ENCODE assay signal across 9 cellular contexts in genomic region chr2:85706604-85707296, GRCh38. TPM values are rescaled to one million over a fixed set of nuclear protein-coding genes. Genes with fewer than 3 reads are reported as not detected.
DNase-seq lines count a peak whose midpoint lies in the region; ATAC-seq and TF ChIP-seq lines count a peak whose summit lies in the region.
"Had no signal": no experiment of that assay in that cellular context is flagged by ENCODE, and none has a peak within 500 bp of the region (broad histone marks: within the 10 kb centered on the region; RNA-seq: fewer than 3 reads in every experiment).

No MANE protein-coding gene starts in this region.

- H3K9me3 Mint-ChIP-seq in CD8-positive, alpha-beta T cell: no peaks in the 10 kb centered on the region

- peak overlapping the region; percentile 6 for H3K27ac Mint-ChIP-seq in CD8-positive, alpha-beta T cell

- no peaks in the 10 kb centered on the region for H4K20me1 ChIP-seq in osteoblast (ENCODE audit: insufficient read depth, low read length)

- H2AFZ ChIP-seq in osteoblast (ENCODE audit: low read length): no peak overlapping the region

- no peak for TF ChIP-seq CTCF in CD8-positive, alpha-beta T cell (IDR thresholded peaks at IDR 0.05)
- no peak for TF ChIP-seq CTCF in dorsolateral prefrontal cortex (IDR thresholded peaks at IDR 0.05 in 54 of 56, conservative IDR thresholded peaks at IDR 0.05 in 2 of 56; ENCODE audit: low read depth in 1 of 56, partially characterized antibody in 56 of 56)
- TF ChIP-seq CTCF in osteoblast (IDR thresholded peaks at IDR 0.05; ENCODE audit: extremely low read depth, low read depth, low read length): no peak

- intact Hi-C loops in CD8-positive, alpha-beta T cell (cut with DNase I, micrococcal nuclease): loop anchor here (1.0 to 5.0 kb wide), 5 partner anchors 27 to 314 kb away; no protein-coding TSS in a partner anchor
- intact Hi-C loops in dorsolateral prefrontal cortex (cut with DNase I): loop anchor here (5.0 kb wide), 1 partner anchor 69 kb away; no protein-coding TSS in a partner anchor

- POLR2A ChIA-PET in CD8-positive, alpha-beta T cell (lab: Charles Lee): interaction anchor here (0.6 kb wide), 1 partner anchor 759 kb away, joined by 3 read pairs; no protein-coding TSS in a partner anchor

- H3K4me3 Mint-ChIP-seq in CD8-positive, alpha-beta T cell: no peak overlapping the region

- H3K27me3 Mint-ChIP-seq in CD8-positive, alpha-beta T cell (ENCODE audit: low read depth): peaks cover 4% of the 10 kb centered on the region

- no peak overlapping the region for H3K4me2 ChIP-seq in osteoblast (ENCODE audit: insufficient read depth, low read length)

- no peaks in the 10 kb centered on the region for H3K9me3 ChIP-seq in CD8-positive, alpha-beta T cell (ENCODE audit: low read length)
- H3K9me3 ChIP-seq in osteoblast (ENCODE audit: low read depth, low read length): no peaks in the 10 kb centered on the region

- no peaks in the 10 kb centered on the region for H3K36me3 ChIP-seq in CD8-positive, alpha-beta T cell (ENCODE audit: insufficient read depth, low read length)
- no peaks in the 10 kb centered on the region for H3K36me3 ChIP-seq in osteoblast (ENCODE audit: insufficient read depth, low read length)

- H3K4me1 ChIP-seq in CD8-positive, alpha-beta T cell (ENCODE audit: insufficient read depth, low read length): peaks cover 12% of the 10 kb centered on the region
- H3K4me1 ChIP-seq in osteoblast (ENCODE audit: insufficient read depth, low read length): peaks cover 32% of the 10 kb centered on the region

- H3K4me3 ChIP-seq in CD8-positive, alpha-beta T cell (ENCODE audit: low read depth, low read length): no peak overlapping the region
- H3K4me3 ChIP-seq in dorsolateral prefrontal cortex (peak overlapping the region in 1 of 59 donors; percentile 1), osteoblast (ENCODE audit: insufficient read depth, low read length) (no peak overlapping the region)

- CTCF ChIA-PET in CD8-positive, alpha-beta T cell (lab: Charles Lee): interaction anchor here (0.7 to 6.6 kb wide), 20 partner anchors 10 to 374 kb away, joined by 3 to 68 read pairs (median 4); partner anchors contain the start of gene GNLY

- no peaks in the 10 kb centered on the region for H3K79me2 ChIP-seq in osteoblast (ENCODE audit: insufficient read depth, low read length)

- DNase-seq in CD8-positive, alpha-beta T cell: peak in 1 of 7 experiments; percentile 45
- DNase-seq in NOMO-1 treated with dmso at 0.1 percent for 144 hours (lab: John Stamatoyannopoulos, UW; ENCODE audit: unreplicated experiment) (peak; percentile 62), dorsolateral prefrontal cortex (peak in 2 of 10 donors; percentile 44 to 49), osteoblast (ENCODE audit: insufficient read length, low spot score, missing footprints) (peak; percentile 26), NCI-H1417 (lab: John Stamatoyannopoulos, UW) (no peak), iPS-NIHi7 (ENCODE audit: extremely low spot score) (no peak), COR-L47 (lab: John Stamatoyannopoulos, UW) (no peak), NCI-H2029 (lab: John Stamatoyannopoulos, UW) (no peak)

- ATAC-seq in CD8-positive, alpha-beta T cell: no peak

- H3K36me3 Mint-ChIP-seq in CD8-positive, alpha-beta T cell: no peaks in the 10 kb centered on the region

- no peaks in the 10 kb centered on the region for H3K27me3 ChIP-seq in CD8-positive, alpha-beta T cell (ENCODE audit: insufficient read depth, low read length)
- H3K27me3 ChIP-seq in dorsolateral prefrontal cortex: no peaks in the 10 kb centered on the region
- no peaks in the 10 kb centered on the region for H3K27me3 ChIP-seq in osteoblast (ENCODE audit: insufficient read depth, low read length)

- no peak overlapping the region for H3K27ac ChIP-seq in CD8-positive, alpha-beta T cell (ENCODE audit: low read depth, low read length)
- H3K27ac ChIP-seq in dorsolateral prefrontal cortex: peak overlapping the region in 50 of 59 donors; percentile 2 to 90 (median 72)
- H3K27ac ChIP-seq in osteoblast (ENCODE audit: low read depth, low read length): no peak overlapping the region

- H3K4me1 Mint-ChIP-seq in CD8-positive, alpha-beta T cell (ENCODE audit: low read depth): peaks cover 15% of the 10 kb centered on the region

RNA-seq across cellular contexts. Expression of gene GNLY, which starts 12.6 kb away (rescaled TPM):
- 10 to 100 TPM; 90.8 to 92.9 TPM for total RNA-seq in CD8-positive, alpha-beta T cell
- 10 to 100 TPM in 6 of 120 experiments, 1 to 10 TPM in 105, under 1 TPM in 7, not detected in 2; 0.48 to 16.9 (median 3.9) TPM for total RNA-seq in dorsolateral prefrontal cortex
- not detected in 2 replicates for total RNA-seq in osteoblast
- total RNA-seq: SK-MEL-5 had no signal

RNA-seq across cellular contexts. Expression of gene SFTPB, which starts 38.8 kb away (rescaled TPM):
- not detected for total RNA-seq in CD8-positive, alpha-beta T cell
- total RNA-seq in dorsolateral prefrontal cortex: not detected
- total RNA-seq in osteoblast: not detected in 2 replicates
- total RNA-seq: SK-MEL-5 had no signal

RNA-seq across cellular contexts. Expression of gene ATOH8, which starts 47.0 kb away (rescaled TPM):
- total RNA-seq in CD8-positive, alpha-beta T cell: under 1 TPM; 0.22 to 0.39 TPM
- total RNA-seq in dorsolateral prefrontal cortex: 10 to 100 TPM in 97 of 120 experiments, 1 to 10 TPM in 23; 4.6 to 58.9 (median 14.7) TPM
- 18.6 and 35.1 TPM in 2 replicates for total RNA-seq in osteoblast

Comparison
In these comparisons a context has a peak if more than half of its experiments do, and no peak if none do; other contexts are left out.
1. DNase-seq: peak in NOMO-1 treated with dmso at 0.1 percent for 144 hours (single experiment) and osteoblast (single experiment); none in NCI-H1417 (0 of 3), iPS-NIHi7 (single experiment), COR-L47 (single experiment) and NCI-H2029 (single experiment).
2. H3K27ac ChIP-seq: peak in dorsolateral prefrontal cortex (50 of 59); none in CD8-positive, alpha-beta T cell (single experiment) and osteoblast (single experiment).
3. RNA of gene GNLY, which starts 12.6 kb away (total RNA-seq): 90.8 to 92.9 TPM in CD8-positive, alpha-beta T cell; 0.48 to 16.9 TPM in dorsolateral prefrontal cortex and not detected in osteoblast; every median in the first group is over 4 times any median in the second.
4. RNA of gene ATOH8, which starts 47.0 kb away (total RNA-seq): 18.6 to 35.1 TPM in osteoblast and 4.6 to 58.9 TPM in dorsolateral prefrontal cortex; 0.22 to 0.39 TPM in CD8-positive, alpha-beta T cell; every median in the first group is over 4 times any median in the second.